In the genomic region with DNA sequence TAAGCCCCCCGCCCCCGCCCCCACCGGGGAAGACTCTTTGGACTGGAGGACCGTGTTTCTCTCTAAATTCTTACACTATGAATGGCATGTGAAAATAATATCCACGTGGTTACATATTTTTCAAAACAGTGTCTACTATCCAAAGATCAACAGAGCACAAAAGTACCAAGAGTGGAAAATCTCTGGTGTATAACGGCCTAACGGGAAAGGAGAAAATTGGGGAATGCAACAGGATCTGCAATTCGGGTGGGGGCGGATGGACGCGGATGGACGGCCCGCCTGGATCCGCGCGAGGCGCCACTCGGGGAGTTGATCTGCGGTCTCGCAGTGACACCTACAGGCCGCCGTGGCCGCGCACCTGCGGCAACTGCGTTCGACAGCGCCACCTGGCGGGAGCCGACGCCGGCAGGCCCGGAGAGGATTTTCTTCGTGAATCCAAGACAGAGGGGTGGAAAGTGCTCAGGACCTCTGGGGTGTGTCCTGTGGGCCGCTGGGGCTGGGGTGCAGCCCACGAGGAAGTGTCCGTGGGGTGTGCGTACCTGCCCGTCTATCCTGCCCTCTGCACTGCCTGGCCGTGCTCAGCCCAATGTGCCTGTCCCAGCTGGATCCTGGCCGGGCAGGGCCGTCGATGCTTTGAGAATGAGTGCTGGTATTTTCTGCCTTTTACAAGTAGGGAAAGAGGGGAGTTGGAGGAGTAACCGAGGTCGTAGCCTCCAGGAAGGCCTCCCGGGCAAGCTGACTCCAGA, we compare ENCODE assay signal across 8 cellular contexts. TPM values are rescaled to one million over a fixed set of nuclear protein-coding genes. Genes with fewer than 3 reads are reported as not detected.
DNase-seq lines count a peak whose midpoint lies in the region; ATAC-seq, FAIRE-seq and TF ChIP-seq lines count a peak whose summit lies in the region.

No MANE protein-coding gene starts in this region.

- H3K36me3 ChIP-seq in bronchial epithelial cell (ENCODE audit: control insufficient read depth, insufficient read depth, low read length): no peaks in the 10 kb centered on the region

- TF ChIP-seq CTCF in bronchial epithelial cell (IDR thresholded peaks at IDR 0.05; ENCODE audit: insufficient read depth, low read length, severe bottlenecking): peak; percentile 100

- DNase-seq in GM04504 (ENCODE audit: low read depth): peak; percentile 27
- peak; percentile 46 for DNase-seq in NCI-H2107 treated with DMSO at 0.1 percent for 48 hours (lab: John Stamatoyannopoulos, UW; ENCODE audit: unreplicated experiment)
- peak; percentile 76 for DNase-seq in activated CD4-positive, CD25-positive, alpha-beta regulatory T cell treated with anti-CD3 and anti-CD28 coated beads, Interleukin-2, amount 50 U/mL, for 16 hours (ENCODE audit: low read depth, low spot score)
- peak; percentile 42 for DNase-seq in bronchial epithelial cell (ENCODE audit: low read depth)
- DNase-seq in kidney glomerular epithelial cell (lab: John Stamatoyannopoulos, UW): peak; percentile 48
- DNase-seq in stimulated activated CD4-positive, alpha-beta T cell treated with anti-CD3 and anti-CD28 coated beads, Interleukin-2, amount 100 ng/mL, for 24 hours: peak; percentile 92 to 93
- no peak for DNase-seq in NCI-H187 treated with DMSO at 0.1 percent for 48 hours (lab: John Stamatoyannopoulos, UW)

- peak; percentile 69 for ATAC-seq in HG02678 (IDR thresholded peaks at IDR 0.05; ENCODE audit: unreplicated experiment)

- no peak overlapping the region for H3K4me3 ChIP-seq in bronchial epithelial cell (ENCODE audit: low read depth, low read length)

- peaks cover 9% of the 10 kb centered on the region for H3K27me3 ChIP-seq in bronchial epithelial cell (ENCODE audit: control insufficient read depth, insufficient read depth, low read length)

- no peak for FAIRE-seq in bronchial epithelial cell (lab: Jason Lieb, UNC)

RNA-seq across cellular contexts. Expression of a gene that starts 18.6 kb away (rescaled TPM):
- total RNA-seq in bronchial epithelial cell: not detected in 2 replicates
